1 cellular context compared by ENCODE assay signal in the genomic region with DNA sequence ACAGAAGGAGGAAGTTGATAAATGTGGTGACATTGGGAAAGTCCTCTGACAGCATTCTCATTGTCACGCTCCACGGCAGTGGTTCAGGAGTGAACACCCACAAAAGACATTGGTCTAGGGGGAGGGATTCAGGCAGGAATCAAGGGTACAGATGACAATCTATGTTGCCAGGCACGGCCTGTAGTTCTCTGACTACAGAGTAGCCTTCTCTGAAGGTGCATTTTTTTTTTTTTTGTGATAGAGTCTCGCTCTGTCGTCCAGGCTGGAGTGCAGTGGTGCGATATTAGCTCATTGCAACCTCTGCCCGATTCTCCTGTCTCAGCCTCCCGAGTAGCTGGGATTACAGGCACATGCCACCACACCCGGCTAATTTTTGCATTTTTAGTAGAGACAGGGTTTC.
A peak's percentile ranks its signal among the peaks of the same experiment; 100 is the strongest.
TF ChIP-seq lines count a peak whose summit lies in the region.

No MANE protein-coding gene starts in this region.

TF ChIP-seq in K562, 482 proteins besides CTCF, POLR2A, EP300 and RAD21 (continued from another document and continues in another):
- TF ChIP-seq, protein P1, sequence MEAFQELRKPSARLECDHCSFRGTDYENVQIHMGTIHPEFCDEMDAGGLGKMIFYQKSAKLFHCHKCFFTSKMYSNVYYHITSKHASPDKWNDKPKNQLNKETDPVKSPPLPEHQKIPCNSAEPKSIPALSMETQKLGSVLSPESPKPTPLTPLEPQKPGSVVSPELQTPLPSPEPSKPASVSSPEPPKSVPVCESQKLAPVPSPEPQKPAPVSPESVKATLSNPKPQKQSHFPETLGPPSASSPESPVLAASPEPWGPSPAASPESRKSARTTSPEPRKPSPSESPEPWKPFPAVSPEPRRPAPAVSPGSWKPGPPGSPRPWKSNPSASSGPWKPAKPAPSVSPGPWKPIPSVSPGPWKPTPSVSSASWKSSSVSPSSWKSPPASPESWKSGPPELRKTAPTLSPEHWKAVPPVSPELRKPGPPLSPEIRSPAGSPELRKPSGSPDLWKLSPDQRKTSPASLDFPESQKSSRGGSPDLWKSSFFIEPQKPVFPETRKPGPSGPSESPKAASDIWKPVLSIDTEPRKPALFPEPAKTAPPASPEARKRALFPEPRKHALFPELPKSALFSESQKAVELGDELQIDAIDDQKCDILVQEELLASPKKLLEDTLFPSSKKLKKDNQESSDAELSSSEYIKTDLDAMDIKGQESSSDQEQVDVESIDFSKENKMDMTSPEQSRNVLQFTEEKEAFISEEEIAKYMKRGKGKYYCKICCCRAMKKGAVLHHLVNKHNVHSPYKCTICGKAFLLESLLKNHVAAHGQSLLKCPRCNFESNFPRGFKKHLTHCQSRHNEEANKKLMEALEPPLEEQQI (IDR thresholded peaks at IDR 0.05), result no peak
- TF ChIP-seq PML (IDR thresholded peaks at IDR 0.05; ENCODE audit: low read length) (no peak; the same call in 1 of the 2 replicates), ZBTB1 (CRISPR knock-in tag; IDR thresholded peaks at IDR 0.05; ENCODE audit: borderline replicate concordance, low read depth) (no peak), FOXP1 (CRISPR knock-in tag; IDR thresholded peaks at IDR 0.05) (no peak), ZNF253 (CRISPR knock-in tag; conservative IDR thresholded peaks at IDR 0.05) (no peak), RB1 (IDR thresholded peaks at IDR 0.05; ENCODE audit: low read depth) (no peak), LEF1 (IDR thresholded peaks at IDR 0.05) (peak; percentile 74), NBN (IDR thresholded peaks at IDR 0.05; ENCODE audit: low read depth) (peak; percentile 53; the same call in 1 of the 2 replicates), ZNF584 (CRISPR knock-in tag; IDR thresholded peaks at IDR 0.05; ENCODE audit: low read depth) (no peak), PTBP1 (IDR thresholded peaks at IDR 0.05; ENCODE audit: low read depth, low read length) (no peak), ZNF232 (CRISPR knock-in tag; IDR thresholded peaks at IDR 0.05) (no peak), TEAD1 (CRISPR knock-in tag; IDR thresholded peaks at IDR 0.05) (no peak), HDAC6 (IDR thresholded peaks at IDR 0.05; ENCODE audit: low read depth, low read length) (no peak), ZFPM2 (CRISPR knock-in tag; IDR thresholded peaks at IDR 0.05) (no peak), ZNF830 (CRISPR knock-in tag; IDR thresholded peaks at IDR 0.05) (no peak), ZNF436 (CRISPR knock-in tag; IDR thresholded peaks at IDR 0.05) (no peak), ZNF445 (CRISPR knock-in tag; IDR thresholded peaks at IDR 0.05; ENCODE audit: low read depth) (no peak), CHD1 (IDR thresholded peaks at IDR 0.05; ENCODE audit: low read length) (no peak), GABPB2 (CRISPR knock-in tag; conservative IDR thresholded peaks at IDR 0.05) (no peak), SMARCC2 (IDR thresholded peaks at IDR 0.05; ENCODE audit: low read depth) (no peak), MYNN (IDR thresholded peaks at IDR 0.05) (peak; percentile 56; the same call in 1 of the 2 replicates), MYNN (CRISPR knock-in tag; IDR thresholded peaks at IDR 0.05) (no peak), MIER1 (IDR thresholded peaks at IDR 0.05; ENCODE audit: low read depth) (peak; percentile 61; the same call in 1 of the 2 replicates), ZZZ3 (IDR thresholded peaks at IDR 0.05) (no peak), MEIS2 (IDR thresholded peaks at IDR 0.05; ENCODE audit: partially characterized antibody) (peak; percentile 86), TRIM24 (IDR thresholded peaks at IDR 0.05) (peak; percentile 43 to 65; a peak in 3 of 4 replicates), ZNF696 (CRISPR knock-in tag; conservative IDR thresholded peaks at IDR 0.05) (no peak), IRF2 (CRISPR knock-in tag; IDR thresholded peaks at IDR 0.05) (no peak), ZNF23 (CRISPR knock-in tag; IDR thresholded peaks at IDR 0.05) (no peak), ADNP (tag; IDR thresholded peaks at IDR 0.05) (0 out of 2 replicates have a peak, but pooled peaks have one; percentile 35), TEAD2 (tag; IDR thresholded peaks at IDR 0.05) (no peak), MED1 (CRISPR knock-in tag; IDR thresholded peaks at IDR 0.05; ENCODE audit: borderline replicate concordance) (no peak), BRD4 (IDR thresholded peaks at IDR 0.05) (no peak), SRSF9 (IDR thresholded peaks at IDR 0.05; ENCODE audit: borderline replicate concordance, low read depth, low read length) (no peak), SAP30 (IDR thresholded peaks at IDR 0.05; ENCODE audit: borderline replicate concordance, insufficient read depth, low read depth, low read length, poor library complexity, severe bottlenecking) (no peak), ZBTB17 (CRISPR knock-in tag; IDR thresholded peaks at IDR 0.05) (no peak), BRF1 (IDR thresholded peaks at IDR 0.05; ENCODE audit: borderline replicate concordance, extremely low read depth, insufficient read length) (no peak)
- TF ChIP-seq, protein P2, sequence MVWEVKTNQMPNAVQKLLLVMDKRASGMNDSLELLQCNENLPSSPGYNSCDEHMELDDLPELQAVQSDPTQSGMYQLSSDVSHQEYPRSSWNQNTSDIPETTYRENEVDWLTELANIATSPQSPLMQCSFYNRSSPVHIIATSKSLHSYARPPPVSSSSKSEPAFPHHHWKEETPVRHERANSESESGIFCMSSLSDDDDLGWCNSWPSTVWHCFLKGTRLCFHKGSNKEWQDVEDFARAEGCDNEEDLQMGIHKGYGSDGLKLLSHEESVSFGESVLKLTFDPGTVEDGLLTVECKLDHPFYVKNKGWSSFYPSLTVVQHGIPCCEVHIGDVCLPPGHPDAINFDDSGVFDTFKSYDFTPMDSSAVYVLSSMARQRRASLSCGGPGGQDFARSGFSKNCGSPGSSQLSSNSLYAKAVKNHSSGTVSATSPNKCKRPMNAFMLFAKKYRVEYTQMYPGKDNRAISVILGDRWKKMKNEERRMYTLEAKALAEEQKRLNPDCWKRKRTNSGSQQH (CRISPR knock-in tag; IDR thresholded peaks at IDR 0.05), result no peak
- TF ChIP-seq, protein P3, sequence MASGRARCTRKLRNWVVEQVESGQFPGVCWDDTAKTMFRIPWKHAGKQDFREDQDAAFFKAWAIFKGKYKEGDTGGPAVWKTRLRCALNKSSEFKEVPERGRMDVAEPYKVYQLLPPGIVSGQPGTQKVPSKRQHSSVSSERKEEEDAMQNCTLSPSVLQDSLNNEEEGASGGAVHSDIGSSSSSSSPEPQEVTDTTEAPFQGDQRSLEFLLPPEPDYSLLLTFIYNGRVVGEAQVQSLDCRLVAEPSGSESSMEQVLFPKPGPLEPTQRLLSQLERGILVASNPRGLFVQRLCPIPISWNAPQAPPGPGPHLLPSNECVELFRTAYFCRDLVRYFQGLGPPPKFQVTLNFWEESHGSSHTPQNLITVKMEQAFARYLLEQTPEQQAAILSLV (tag; IDR thresholded peaks at IDR 0.05), result 0 out of 2 replicates have a peak, but pooled peaks have one; percentile 52
- TF ChIP-seq, protein P4, sequence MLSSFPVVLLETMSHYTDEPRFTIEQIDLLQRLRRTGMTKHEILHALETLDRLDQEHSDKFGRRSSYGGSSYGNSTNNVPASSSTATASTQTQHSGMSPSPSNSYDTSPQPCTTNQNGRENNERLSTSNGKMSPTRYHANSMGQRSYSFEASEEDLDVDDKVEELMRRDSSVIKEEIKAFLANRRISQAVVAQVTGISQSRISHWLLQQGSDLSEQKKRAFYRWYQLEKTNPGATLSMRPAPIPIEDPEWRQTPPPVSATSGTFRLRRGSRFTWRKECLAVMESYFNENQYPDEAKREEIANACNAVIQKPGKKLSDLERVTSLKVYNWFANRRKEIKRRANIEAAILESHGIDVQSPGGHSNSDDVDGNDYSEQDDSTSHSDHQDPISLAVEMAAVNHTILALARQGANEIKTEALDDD (IDR thresholded peaks at IDR 0.05), result no peak
- TF ChIP-seq, protein P5, sequence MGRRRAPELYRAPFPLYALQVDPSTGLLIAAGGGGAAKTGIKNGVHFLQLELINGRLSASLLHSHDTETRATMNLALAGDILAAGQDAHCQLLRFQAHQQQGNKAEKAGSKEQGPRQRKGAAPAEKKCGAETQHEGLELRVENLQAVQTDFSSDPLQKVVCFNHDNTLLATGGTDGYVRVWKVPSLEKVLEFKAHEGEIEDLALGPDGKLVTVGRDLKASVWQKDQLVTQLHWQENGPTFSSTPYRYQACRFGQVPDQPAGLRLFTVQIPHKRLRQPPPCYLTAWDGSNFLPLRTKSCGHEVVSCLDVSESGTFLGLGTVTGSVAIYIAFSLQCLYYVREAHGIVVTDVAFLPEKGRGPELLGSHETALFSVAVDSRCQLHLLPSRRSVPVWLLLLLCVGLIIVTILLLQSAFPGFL (CRISPR knock-in tag; IDR thresholded peaks at IDR 0.05), result no peak
- TF ChIP-seq, protein P6, sequence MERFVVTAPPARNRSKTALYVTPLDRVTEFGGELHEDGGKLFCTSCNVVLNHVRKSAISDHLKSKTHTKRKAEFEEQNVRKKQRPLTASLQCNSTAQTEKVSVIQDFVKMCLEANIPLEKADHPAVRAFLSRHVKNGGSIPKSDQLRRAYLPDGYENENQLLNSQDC (CRISPR knock-in tag; IDR thresholded peaks at IDR 0.05), result no peak
- TF ChIP-seq, protein P7, sequence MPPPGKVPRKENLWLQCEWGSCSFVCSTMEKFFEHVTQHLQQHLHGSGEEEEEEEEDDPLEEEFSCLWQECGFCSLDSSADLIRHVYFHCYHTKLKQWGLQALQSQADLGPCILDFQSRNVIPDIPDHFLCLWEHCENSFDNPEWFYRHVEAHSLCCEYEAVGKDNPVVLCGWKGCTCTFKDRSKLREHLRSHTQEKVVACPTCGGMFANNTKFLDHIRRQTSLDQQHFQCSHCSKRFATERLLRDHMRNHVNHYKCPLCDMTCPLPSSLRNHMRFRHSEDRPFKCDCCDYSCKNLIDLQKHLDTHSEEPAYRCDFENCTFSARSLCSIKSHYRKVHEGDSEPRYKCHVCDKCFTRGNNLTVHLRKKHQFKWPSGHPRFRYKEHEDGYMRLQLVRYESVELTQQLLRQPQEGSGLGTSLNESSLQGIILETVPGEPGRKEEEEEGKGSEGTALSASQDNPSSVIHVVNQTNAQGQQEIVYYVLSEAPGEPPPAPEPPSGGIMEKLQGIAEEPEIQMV (tag; conservative IDR thresholded peaks at IDR 0.05; ENCODE audit: low read depth), result no peak
- TF ChIP-seq, protein P8, sequence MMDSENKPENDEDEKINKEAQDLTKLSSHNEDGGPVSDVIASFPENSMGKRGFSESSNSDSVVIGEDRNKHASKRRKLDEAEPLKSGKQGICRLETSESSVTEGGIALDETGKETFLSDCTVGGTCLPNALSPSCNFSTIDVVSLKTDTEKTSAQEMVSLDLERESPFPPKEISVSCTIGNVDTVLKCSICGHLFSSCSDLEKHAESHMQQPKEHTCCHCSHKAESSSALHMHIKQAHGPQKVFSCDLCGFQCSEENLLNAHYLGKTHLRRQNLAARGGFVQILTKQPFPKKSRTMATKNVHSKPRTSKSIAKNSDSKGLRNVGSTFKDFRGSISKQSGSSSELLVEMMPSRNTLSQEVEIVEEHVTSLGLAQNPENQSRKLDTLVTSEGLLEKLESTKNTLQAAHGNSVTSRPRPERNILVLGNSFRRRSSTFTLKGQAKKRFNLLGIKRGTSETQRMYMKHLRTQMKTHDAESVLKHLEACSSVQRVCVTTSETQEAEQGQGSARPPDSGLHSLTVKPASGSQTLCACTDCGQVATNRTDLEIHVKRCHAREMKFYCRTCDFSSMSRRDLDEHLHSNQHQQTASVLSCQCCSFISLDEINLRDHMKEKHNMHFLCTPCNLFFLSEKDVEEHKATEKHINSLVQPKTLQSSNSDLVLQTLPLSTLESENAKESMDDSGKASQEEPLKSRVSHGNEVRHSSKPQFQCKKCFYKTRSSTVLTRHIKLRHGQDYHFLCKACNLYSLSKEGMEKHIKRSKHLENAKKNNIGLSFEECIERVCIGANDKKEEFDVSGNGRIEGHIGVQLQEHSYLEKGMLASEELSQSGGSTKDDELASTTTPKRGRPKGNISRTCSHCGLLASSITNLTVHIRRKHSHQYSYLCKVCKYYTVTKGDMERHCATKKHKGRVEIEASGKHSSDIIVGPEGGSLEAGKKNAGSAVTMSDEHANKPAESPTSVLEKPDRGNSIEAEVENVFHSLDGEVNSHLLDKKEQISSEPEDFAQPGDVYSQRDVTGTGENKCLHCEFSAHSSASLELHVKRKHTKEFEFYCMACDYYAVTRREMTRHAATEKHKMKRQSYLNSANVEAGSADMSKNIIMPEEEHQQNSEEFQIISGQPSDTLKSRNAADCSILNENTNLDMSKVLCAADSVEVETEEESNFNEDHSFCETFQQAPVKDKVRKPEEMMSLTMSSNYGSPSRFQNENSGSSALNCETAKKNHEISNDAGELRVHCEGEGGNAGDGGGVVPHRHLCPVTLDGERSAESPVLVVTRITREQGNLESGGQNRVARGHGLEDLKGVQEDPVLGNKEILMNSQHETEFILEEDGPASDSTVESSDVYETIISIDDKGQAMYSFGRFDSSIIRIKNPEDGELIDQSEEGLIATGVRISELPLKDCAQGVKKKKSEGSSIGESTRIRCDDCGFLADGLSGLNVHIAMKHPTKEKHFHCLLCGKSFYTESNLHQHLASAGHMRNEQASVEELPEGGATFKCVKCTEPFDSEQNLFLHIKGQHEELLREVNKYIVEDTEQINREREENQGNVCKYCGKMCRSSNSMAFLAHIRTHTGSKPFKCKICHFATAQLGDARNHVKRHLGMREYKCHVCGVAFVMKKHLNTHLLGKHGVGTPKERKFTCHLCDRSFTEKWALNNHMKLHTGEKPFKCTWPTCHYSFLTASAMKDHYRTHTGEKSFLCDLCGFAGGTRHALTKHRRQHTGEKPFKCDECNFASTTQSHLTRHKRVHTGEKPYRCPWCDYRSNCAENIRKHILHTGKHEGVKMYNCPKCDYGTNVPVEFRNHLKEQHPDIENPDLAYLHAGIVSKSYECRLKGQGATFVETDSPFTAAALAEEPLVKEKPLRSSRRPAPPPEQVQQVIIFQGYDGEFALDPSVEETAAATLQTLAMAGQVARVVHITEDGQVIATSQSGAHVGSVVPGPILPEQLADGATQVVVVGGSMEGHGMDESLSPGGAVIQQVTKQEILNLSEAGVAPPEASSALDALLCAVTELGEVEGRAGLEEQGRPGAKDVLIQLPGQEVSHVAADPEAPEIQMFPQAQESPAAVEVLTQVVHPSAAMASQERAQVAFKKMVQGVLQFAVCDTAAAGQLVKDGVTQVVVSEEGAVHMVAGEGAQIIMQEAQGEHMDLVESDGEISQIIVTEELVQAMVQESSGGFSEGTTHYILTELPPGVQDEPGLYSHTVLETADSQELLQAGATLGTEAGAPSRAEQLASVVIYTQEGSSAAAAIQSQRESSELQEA (IDR thresholded peaks at IDR 0.05; ENCODE audit: low read depth), result no peak
- TF ChIP-seq, protein P9, sequence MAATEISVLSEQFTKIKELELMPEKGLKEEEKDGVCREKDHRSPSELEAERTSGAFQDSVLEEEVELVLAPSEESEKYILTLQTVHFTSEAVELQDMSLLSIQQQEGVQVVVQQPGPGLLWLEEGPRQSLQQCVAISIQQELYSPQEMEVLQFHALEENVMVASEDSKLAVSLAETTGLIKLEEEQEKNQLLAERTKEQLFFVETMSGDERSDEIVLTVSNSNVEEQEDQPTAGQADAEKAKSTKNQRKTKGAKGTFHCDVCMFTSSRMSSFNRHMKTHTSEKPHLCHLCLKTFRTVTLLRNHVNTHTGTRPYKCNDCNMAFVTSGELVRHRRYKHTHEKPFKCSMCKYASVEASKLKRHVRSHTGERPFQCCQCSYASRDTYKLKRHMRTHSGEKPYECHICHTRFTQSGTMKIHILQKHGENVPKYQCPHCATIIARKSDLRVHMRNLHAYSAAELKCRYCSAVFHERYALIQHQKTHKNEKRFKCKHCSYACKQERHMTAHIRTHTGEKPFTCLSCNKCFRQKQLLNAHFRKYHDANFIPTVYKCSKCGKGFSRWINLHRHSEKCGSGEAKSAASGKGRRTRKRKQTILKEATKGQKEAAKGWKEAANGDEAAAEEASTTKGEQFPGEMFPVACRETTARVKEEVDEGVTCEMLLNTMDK (IDR thresholded peaks at IDR 0.05; ENCODE audit: borderline replicate concordance, insufficient read depth, low read depth, low read length, poor library complexity, severe bottlenecking), result no peak
